ENCODE assay signal across 8 cellular contexts in the genomic region with DNA sequence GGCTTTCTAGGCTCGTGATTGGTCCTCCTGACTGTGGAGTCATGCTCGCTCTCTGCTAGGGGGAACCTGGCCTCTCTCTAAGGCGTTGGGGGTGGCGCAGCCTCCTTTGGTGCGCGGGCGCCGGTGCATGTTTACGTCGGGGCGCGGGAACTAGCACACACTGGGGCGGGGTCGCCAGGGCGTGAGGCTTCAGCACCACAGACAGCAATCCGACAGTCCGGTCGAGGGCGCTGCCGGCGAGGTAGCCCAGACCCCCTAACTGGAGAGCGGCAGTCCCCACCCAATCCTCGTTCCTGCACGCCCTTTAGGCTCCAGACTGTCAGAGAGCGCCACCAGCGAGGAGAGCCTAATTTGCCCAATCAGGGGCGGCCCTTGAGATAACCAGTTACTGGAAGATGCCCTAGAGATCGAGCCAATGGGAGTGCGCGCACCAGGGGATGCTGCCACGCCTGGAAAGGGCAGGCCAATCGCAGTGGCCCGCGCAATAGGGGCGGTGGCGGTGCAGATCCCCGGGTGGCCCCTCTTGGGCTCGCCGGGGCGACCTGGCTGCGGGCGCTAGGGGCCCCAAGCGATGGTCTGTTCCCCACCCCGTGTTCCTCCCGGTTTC. TPM values are rescaled to one million over a fixed set of nuclear protein-coding genes. Genes with fewer than 3 reads are reported as not detected.
A peak's percentile ranks its signal among the peaks of the same experiment; 100 is the strongest.
DNase-seq lines count a peak whose midpoint lies in the region; TF ChIP-seq lines count a peak whose summit lies in the region.

No MANE protein-coding gene starts in this region.

- H3K4me1 ChIP-seq in adipocyte (ENCODE audit: control insufficient read depth, insufficient read depth, low read length) (peaks cover 7% of the 10 kb centered on the region), left ventricle myocardium inferior (peaks cover 44% of the 10 kb centered on the region)

- intact Hi-C loops in left ventricle myocardium inferior (cut with micrococcal nuclease) = no loop called here

- peak overlapping the region; percentile 9 for H3K27ac ChIP-seq in left ventricle myocardium inferior (replicated peaks)

- peaks cover 15% of the 10 kb centered on the region for H3K27me3 ChIP-seq in adipocyte (replicated peaks; ENCODE audit: control insufficient read depth, insufficient read depth, low read length)
- peaks cover 74% of the 10 kb centered on the region for H3K27me3 ChIP-seq in left ventricle myocardium inferior (ENCODE audit: low read depth)

- H3K36me3 ChIP-seq in adipocyte (ENCODE audit: control insufficient read depth, insufficient read depth, low read length, severe bottlenecking) (no peaks in the 10 kb centered on the region), left ventricle myocardium inferior (peaks cover 14% of the 10 kb centered on the region)

- no peak for TF ChIP-seq CTCF in left ventricle myocardium inferior (IDR thresholded peaks at IDR 0.05; ENCODE audit: borderline replicate concordance)

- H3K9me3 ChIP-seq in adipocyte (ENCODE audit: control insufficient read depth, low read length) = no peaks in the 10 kb centered on the region
- H3K9me3 ChIP-seq in left ventricle myocardium inferior (replicated peaks) = no peaks in the 10 kb centered on the region

- H3K9ac ChIP-seq in adipocyte (ENCODE audit: low read length) = no peak overlapping the region

- DNase-seq in ELF-1 (ENCODE audit: low read depth, low spot score) = peak; percentile 89
- peak; percentile 7 for DNase-seq in HCEC 1CT
- peak; percentile 89 for DNase-seq in NCI-H1105 (lab: John Stamatoyannopoulos, UW)
- peak; percentile 65 for DNase-seq in SKM-1 treated with dmso at 0.1 percent for 144 hours (lab: John Stamatoyannopoulos, UW; ENCODE audit: unreplicated experiment)
- peak; percentile 74 for DNase-seq in adipocyte (ENCODE audit: low read depth)
- peak; percentile 67 for DNase-seq in left ventricle myocardium inferior
- DNase-seq in renal cortical epithelial cell (ENCODE audit: low read depth) = peak; percentile 45
- DNase-seq in mesenteric fat pad (ENCODE audit: low spot score) = no peak

- H3K4me3 ChIP-seq in adipocyte (ENCODE audit: low read length) (peak overlapping the region; percentile 63), left ventricle myocardium inferior (peak overlapping the region; percentile 62)

RNA-seq across cellular contexts. Expression of gene ELAVL3, which starts 1.0 kb away (rescaled TPM):
- total RNA-seq in left ventricle myocardium inferior (0.66 TPM), renal cortical epithelial cell (not detected in 2 replicates), mesenteric fat pad (not detected)

RNA-seq across cellular contexts. Expression of gene ZNF653, which starts 23.8 kb away (rescaled TPM):
- 4.2 TPM for total RNA-seq in left ventricle myocardium inferior
- 3.8 and 7.1 TPM in 2 replicates for total RNA-seq in renal cortical epithelial cell
- total RNA-seq in mesenteric fat pad = 8.6 TPM

RNA-seq across cellular contexts. Expression of gene PRKCSH, which starts 46.4 kb away (rescaled TPM):
- total RNA-seq in left ventricle myocardium inferior (120 TPM), renal cortical epithelial cell (85.8 and 192 TPM in 2 replicates), mesenteric fat pad (199 TPM)

RNA-seq across cellular contexts. Expression of gene ODAD3, which starts 47.0 kb away (rescaled TPM):
- total RNA-seq in left ventricle myocardium inferior (0.77 TPM), renal cortical epithelial cell (0.35 and 0.75 TPM in 2 replicates), mesenteric fat pad (0.35 TPM)

RNA-seq across cellular contexts. Expression of gene ECSIT, which starts 47.1 kb away (rescaled TPM):
- total RNA-seq in left ventricle myocardium inferior = 167 TPM
- total RNA-seq in renal cortical epithelial cell = 18.4 and 23.3 TPM in 2 replicates
- total RNA-seq in mesenteric fat pad = 28.4 TPM
